ENCODE assay signal across 15 cellular contexts in the genomic region with DNA sequence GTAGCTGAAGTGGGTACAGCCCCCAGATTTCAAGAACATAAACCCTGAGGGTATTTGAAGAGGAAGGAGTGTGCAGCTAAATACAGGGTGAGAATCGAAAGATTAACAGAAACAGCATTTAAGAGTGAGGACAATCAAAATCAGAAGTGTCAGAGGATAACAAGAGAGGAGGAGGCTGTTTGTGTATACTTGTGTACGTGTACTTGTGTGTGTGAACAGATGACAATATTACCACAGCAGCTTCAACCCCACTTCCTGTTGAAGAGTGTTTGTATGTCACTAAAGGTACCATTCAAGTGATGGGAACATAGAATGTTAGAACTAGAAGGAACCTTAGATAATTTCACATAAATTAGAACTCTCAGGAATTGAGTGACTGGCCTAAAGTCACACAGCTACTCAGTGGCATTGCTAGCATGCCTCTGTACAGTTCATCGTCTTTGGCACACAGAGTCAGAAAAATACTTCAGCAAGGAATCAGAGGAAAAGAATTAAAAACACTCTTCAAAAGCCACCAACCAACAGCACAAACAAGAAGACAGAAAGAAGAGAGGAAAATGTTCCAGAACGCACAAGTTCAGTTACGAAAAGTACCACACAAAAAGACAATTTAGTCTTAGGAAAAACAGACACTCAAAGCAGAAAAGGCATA.
DNase-seq lines count a peak whose midpoint lies in the region; ATAC-seq, FAIRE-seq and TF ChIP-seq lines count a peak whose summit lies in the region.
"Had no signal": no experiment of that assay in that cellular context is flagged by ENCODE, and none has a peak within 500 bp of the region (broad histone marks: within the 10 kb centered on the region; RNA-seq: fewer than 3 reads in every experiment).

No MANE protein-coding gene starts in this region.

- no peak overlapping the region for H3K4me3 ChIP-seq in AG10803 (ENCODE audit: low read length)
- H3K4me3 ChIP-seq: BLaER1 had no signal

- DNase-seq in AG10803 (ENCODE audit: low read depth) (peak; percentile 89), GM12891 (ENCODE audit: insufficient read length, low spot score) (no peak), amniotic stem cell (lab: John Stamatoyannopoulos, UW) (peak; percentile 2), iris pigment epithelial cell (ENCODE audit: low read depth) (peak; percentile 77), inferior parietal cortex (ENCODE audit: extremely low spot score) (no peak), NCI-H524 treated with DMSO at 0.1 percent for 48 hours (lab: John Stamatoyannopoulos, UW) (no peak), SW480 (ENCODE audit: low spot score) (no peak)
- DNase-seq: activated CD4-positive, alpha-beta T cell treated with anti-CD3 and anti-CD28 coated beads, Interleukin-2, amount 50 U/mL, for 4 hours; activated effector memory CD4-positive, alpha-beta T cell treated with Interleukin-2 at 50 U/mL for 16 hours; hippocampal formation; left colon; T1000 had no signal

- no peak for TF ChIP-seq POLR2A in GM12891 (IDR thresholded peaks at IDR 0.05; ENCODE audit: low read depth, low read length)

- no peak for ATAC-seq in GM18868 (IDR thresholded peaks at IDR 0.05; ENCODE audit: unreplicated experiment)
- ATAC-seq: left colon had no signal

- FAIRE-seq in GM12891 (lab: Jason Lieb, UNC): peak; percentile 79
- FAIRE-seq: endothelial cell of umbilical vein had no signal

- no peak for TF ChIP-seq CTCF in AG10803 (conservative IDR thresholded peaks at IDR 0.05; ENCODE audit: low read length)

TF ChIP-seq in GM12891, 5 proteins besides CTCF, POLR2A, EP300 and RAD21:
- TF ChIP-seq POU2F2 (IDR thresholded peaks at IDR 0.05; ENCODE audit: low read depth, low read length) (no peak), SPI1 (IDR thresholded peaks at IDR 0.05; ENCODE audit: low read depth, low read length) (0 out of 2 replicates have a peak, but pooled peaks have one; percentile 3)

Comparison
In these comparisons a context has a peak if more than half of its experiments do, and no peak if none do; other contexts are left out.
1. DNase-seq: peak in AG10803 (single experiment), amniotic stem cell (single experiment) and iris pigment epithelial cell (single experiment); none in GM12891 (single experiment), inferior parietal cortex (single experiment), NCI-H524 treated with DMSO at 0.1 percent for 48 hours (single experiment) and SW480 (single experiment).